ENCODE assay signal across 8 cellular contexts in the genomic region with DNA sequence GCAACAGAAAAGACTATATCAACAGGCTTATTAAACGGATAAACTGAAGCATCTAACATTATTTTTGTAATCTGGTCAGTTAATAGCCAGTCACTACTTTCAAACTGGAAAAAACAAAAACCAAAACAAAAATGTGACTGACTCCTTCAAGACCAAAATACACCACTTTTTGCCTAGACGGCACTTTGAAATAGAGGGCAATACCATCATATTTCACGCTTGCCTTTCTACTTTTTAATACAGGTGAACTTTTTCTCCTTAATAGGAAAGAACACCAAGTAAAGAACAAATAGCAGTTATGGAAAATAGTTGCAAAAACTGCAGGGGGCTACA. TPM values are rescaled to one million over a fixed set of nuclear protein-coding genes. Genes with fewer than 3 reads are reported as not detected.
A peak's percentile ranks its signal among the peaks of the same experiment; 100 is the strongest.
DNase-seq lines count a peak whose midpoint lies in the region; ATAC-seq lines count a peak whose summit lies in the region.

No MANE protein-coding gene starts in this region.

- no peak for DNase-seq in T-helper 1 cell
- DNase-seq in activated CD8-positive, alpha-beta T cell treated with anti-CD3 and anti-CD28 coated beads, Interleukin-2, amount 10 ng/mL, durations not matched to agents 7 days and 5 days: no peak
- no peak for DNase-seq in immature natural killer cell
- DNase-seq in superior temporal gyrus (ENCODE audit: extremely low spot score): peak; percentile 22
- DNase-seq in NCI-H526 treated with DMSO at 0.1 percent for 48 hours (lab: John Stamatoyannopoulos, UW): no peak
- DNase-seq in stimulated activated CD4-positive, alpha-beta T cell treated with anti-CD3 and anti-CD28 coated beads, Interleukin-2, amount 100 ng/mL, for 48 hours: no peak
- no peak for DNase-seq in A172 (ENCODE audit: low spot score)

- POLR2A ChIA-PET in activated CD8-positive, alpha-beta T cell treated with anti-CD3 and anti-CD28 coated beads, Interleukin-2, amount 10 ng/mL, durations not matched to agents 7 days and 5 days (lab: Charles Lee): interaction anchor here (0.5 to 1.0 kb wide), 3 partner anchors 11 to 76 kb away, joined by 3 to 4 read pairs (median 3); partner anchors contain the start of gene RAP1B

- H3K27me3 Mint-ChIP-seq in T-helper 1 cell treated with Interleukin-12 subunit alpha and Interleukin-12 subunit beta and Interleukin-4 antibody, amounts not matched to agents 30 μg/mL and 1 μg/mL, for 36 hours (ENCODE audit: low read depth): no peaks in the 10 kb centered on the region
- H3K27me3 Mint-ChIP-seq in activated CD8-positive, alpha-beta T cell treated with anti-CD3 and anti-CD28 coated beads, Interleukin-2, amount 10 ng/mL, durations not matched to agents 7 days and 5 days (ENCODE audit: low read depth): no peaks in the 10 kb centered on the region
- H3K27me3 Mint-ChIP-seq in immature natural killer cell (ENCODE audit: low read depth in 3 of 3): peaks cover 8 to 12% (median 8%) of the 10 kb centered on the region in 3 donors

- no peaks in the 10 kb centered on the region for H3K9me3 Mint-ChIP-seq in T-helper 1 cell treated with Interleukin-12 subunit alpha and Interleukin-12 subunit beta and Interleukin-4 antibody, amounts not matched to agents 30 μg/mL and 1 μg/mL, for 36 hours
- H3K9me3 Mint-ChIP-seq in activated CD8-positive, alpha-beta T cell treated with anti-CD3 and anti-CD28 coated beads, Interleukin-2, amount 10 ng/mL, durations not matched to agents 7 days and 5 days (ENCODE audit: insufficient read depth): no peaks in the 10 kb centered on the region
- no peaks in the 10 kb centered on the region for H3K9me3 Mint-ChIP-seq in immature natural killer cell

- CTCF ChIA-PET in activated CD8-positive, alpha-beta T cell treated with anti-CD3 and anti-CD28 coated beads, Interleukin-2, amount 10 ng/mL, durations not matched to agents 7 days and 5 days (lab: Charles Lee): interaction anchor here (1.2 kb wide), 1 partner anchor 327 kb away, joined by 3 read pairs; no protein-coding TSS in a partner anchor

- peak overlapping the region; percentile 94 for H3K4me3 Mint-ChIP-seq in T-helper 1 cell treated with Interleukin-12 subunit alpha and Interleukin-12 subunit beta and Interleukin-4 antibody, amounts not matched to agents 30 μg/mL and 1 μg/mL, for 36 hours
- peak overlapping the region; percentile 95 for H3K4me3 Mint-ChIP-seq in activated CD8-positive, alpha-beta T cell treated with anti-CD3 and anti-CD28 coated beads, Interleukin-2, amount 10 ng/mL, durations not matched to agents 7 days and 5 days
- peak overlapping the region; percentile 96 to 99 (median 97) for H3K4me3 Mint-ChIP-seq in immature natural killer cell

- peak overlapping the region; percentile 94 for H3K27ac Mint-ChIP-seq in T-helper 1 cell treated with Interleukin-12 subunit alpha and Interleukin-12 subunit beta and Interleukin-4 antibody, amounts not matched to agents 30 μg/mL and 1 μg/mL, for 36 hours
- peak overlapping the region; percentile 95 for H3K27ac Mint-ChIP-seq in activated CD8-positive, alpha-beta T cell treated with anti-CD3 and anti-CD28 coated beads, Interleukin-2, amount 10 ng/mL, durations not matched to agents 7 days and 5 days
- peak overlapping the region; percentile 96 to 99 (median 98) for H3K27ac Mint-ChIP-seq in immature natural killer cell

- ATAC-seq in activated CD8-positive, alpha-beta T cell treated with anti-CD3 and anti-CD28 coated beads, Interleukin-2, amount 10 ng/mL, durations not matched to agents 7 days and 5 days: no peak

- H3K4me1 Mint-ChIP-seq in T-helper 1 cell treated with Interleukin-12 subunit alpha and Interleukin-12 subunit beta and Interleukin-4 antibody, amounts not matched to agents 30 μg/mL and 1 μg/mL, for 36 hours (ENCODE audit: low read depth): peaks cover 26% of the 10 kb centered on the region
- H3K4me1 Mint-ChIP-seq in activated CD8-positive, alpha-beta T cell treated with anti-CD3 and anti-CD28 coated beads, Interleukin-2, amount 10 ng/mL, durations not matched to agents 7 days and 5 days (ENCODE audit: low read depth): peaks cover 41% of the 10 kb centered on the region
- H3K4me1 Mint-ChIP-seq in immature natural killer cell: peaks cover 29 to 43% of the 10 kb centered on the region in 2 donors

- peaks cover 11% of the 10 kb centered on the region for H3K36me3 Mint-ChIP-seq in T-helper 1 cell treated with Interleukin-12 subunit alpha and Interleukin-12 subunit beta and Interleukin-4 antibody, amounts not matched to agents 30 μg/mL and 1 μg/mL, for 36 hours (ENCODE audit: low read depth)
- peaks cover 22% of the 10 kb centered on the region for H3K36me3 Mint-ChIP-seq in activated CD8-positive, alpha-beta T cell treated with anti-CD3 and anti-CD28 coated beads, Interleukin-2, amount 10 ng/mL, durations not matched to agents 7 days and 5 days (ENCODE audit: low read depth)
- peaks cover 6 to 14% (median 6%) of the 10 kb centered on the region in 3 donors for H3K36me3 Mint-ChIP-seq in immature natural killer cell

RNA-seq across cellular contexts. Expression of gene NUP107, which starts 0.6 kb away (rescaled TPM):
- total RNA-seq in activated CD8-positive, alpha-beta T cell treated with anti-CD3 and anti-CD28 coated beads, Interleukin-2, amount 10 ng/mL, durations not matched to agents 7 days and 5 days: 100 to 1,000 TPM; 103 to 105 TPM
- polyA plus RNA-seq in immature natural killer cell: 10 to 100 TPM; 24.9 to 48.8 (median 42.3) TPM
- total RNA-seq in A172 (2014; rRNA removed; shearing (Covaris generic)): 62.9 and 98.5 TPM in 2 replicates

RNA-seq across cellular contexts. Expression of gene SLC35E3, which starts 59.7 kb away (rescaled TPM):
- 1 to 10 TPM; 9.6 to 9.8 TPM for total RNA-seq in activated CD8-positive, alpha-beta T cell treated with anti-CD3 and anti-CD28 coated beads, Interleukin-2, amount 10 ng/mL, durations not matched to agents 7 days and 5 days
- polyA plus RNA-seq in immature natural killer cell: 10 to 100 TPM in 2 of 3 donors, 1 to 10 TPM in 1; 5.2 to 13.5 (median 12.9) TPM
- 1.8 and 2.7 TPM in 2 replicates for total RNA-seq in A172 (2014; rRNA removed; shearing (Covaris generic))
